In the genomic region with DNA sequence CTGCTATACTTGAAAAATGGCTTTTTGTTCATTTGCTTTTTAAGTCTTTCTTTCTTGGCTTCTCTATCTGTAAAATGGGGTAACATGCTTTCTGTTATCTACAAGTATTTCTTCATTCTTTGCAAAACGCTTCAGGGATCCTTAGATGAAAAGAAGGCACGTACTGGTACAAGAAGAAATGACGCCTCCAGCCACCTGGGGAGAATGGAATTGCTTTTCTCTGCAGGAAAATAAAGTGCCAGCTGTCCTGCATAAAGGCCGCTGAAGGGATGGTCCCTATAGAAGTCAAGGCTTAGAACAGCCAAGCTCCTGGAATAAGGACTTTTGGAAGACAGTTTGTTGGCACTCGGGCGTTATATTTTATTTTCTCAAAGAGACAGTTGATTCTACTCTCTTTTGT, we compare ENCODE assay signal across 23 cellular contexts.
"Had no signal": no experiment of that assay in that cellular context is flagged by ENCODE, and none has a peak within 500 bp of the region (broad histone marks: within the 10 kb centered on the region; RNA-seq: fewer than 3 reads in every experiment).

No MANE protein-coding gene starts in this region.

- H3K4me1 ChIP-seq: suprapubic skin had no signal

- H3K36me3 Mint-ChIP-seq: immature natural killer cell had no signal

- H3K4me3 Mint-ChIP-seq: activated naive CD8-positive, alpha-beta T cell treated with anti-CD3 and anti-CD28 coated beads, Interleukin-2, amount 50 U/mL, for 24 hours; activated T-cell treated with anti-CD3 and anti-CD28 coated beads, Interleukin-2, amount 50 U/mL, for 72 hours; dendritic cell treated with granulocyte-macrophage colony-stimulating factor and Interleukin-4, amounts not matched to agents 40 ng/mL and 50 ng/mL, for 4 days; immature natural killer cell; naive thymus-derived CD4-positive, alpha-beta T cell; neural crest cell; stimulated activated naive CD8-positive, alpha-beta T cell treated with anti-CD3 and anti-CD28 coated beads, Interleukin-15, amount 100 ng/mL, for 72 hours had no signal

- H3K36me3 ChIP-seq: cardiac muscle cell, right lobe of liver, suprapubic skin, tibial nerve had no signal

- H3K4me3 ChIP-seq: cardiac muscle cell, lung, right lobe of liver, skin epidermis, suprapubic skin, tibial nerve had no signal

- ATAC-seq: activated naive CD8-positive, alpha-beta T cell treated with anti-CD3 and anti-CD28 coated beads, Interleukin-2, amount 50 U/mL, for 24 hours; activated T-cell treated with anti-CD3 and anti-CD28 coated beads, Interleukin-2, amount 50 U/mL, for 72 hours; left lobe of liver; naive thymus-derived CD4-positive, alpha-beta T cell; right lobe of liver; stimulated activated naive CD8-positive, alpha-beta T cell treated with anti-CD3 and anti-CD28 coated beads, Interleukin-15, amount 100 ng/mL, for 72 hours had no signal

- H3K27ac Mint-ChIP-seq: activated naive CD8-positive, alpha-beta T cell treated with anti-CD3 and anti-CD28 coated beads, Interleukin-2, amount 50 U/mL, for 24 hours; activated T-cell treated with anti-CD3 and anti-CD28 coated beads, Interleukin-2, amount 50 U/mL, for 72 hours; dendritic cell treated with granulocyte-macrophage colony-stimulating factor and Interleukin-4, amounts not matched to agents 40 ng/mL and 50 ng/mL, for 4 days; immature natural killer cell; naive thymus-derived CD4-positive, alpha-beta T cell; stimulated activated naive CD8-positive, alpha-beta T cell treated with anti-CD3 and anti-CD28 coated beads, Interleukin-15, amount 100 ng/mL, for 72 hours had no signal

- H3K27me3 Mint-ChIP-seq: activated naive CD8-positive, alpha-beta T cell treated with anti-CD3 and anti-CD28 coated beads, Interleukin-2, amount 50 U/mL, for 24 hours; dendritic cell treated with granulocyte-macrophage colony-stimulating factor and Interleukin-4, amounts not matched to agents 40 ng/mL and 50 ng/mL, for 4 days; stimulated activated naive CD8-positive, alpha-beta T cell treated with anti-CD3 and anti-CD28 coated beads, Interleukin-15, amount 100 ng/mL, for 72 hours had no signal

- H3K9me3 Mint-ChIP-seq: activated naive CD8-positive, alpha-beta T cell treated with anti-CD3 and anti-CD28 coated beads, Interleukin-2, amount 50 U/mL, for 24 hours; activated T-cell treated with anti-CD3 and anti-CD28 coated beads, Interleukin-2, amount 50 U/mL, for 72 hours; dendritic cell treated with granulocyte-macrophage colony-stimulating factor and Interleukin-4, amounts not matched to agents 40 ng/mL and 50 ng/mL, for 4 days; immature natural killer cell; neural crest cell; stimulated activated naive CD8-positive, alpha-beta T cell treated with anti-CD3 and anti-CD28 coated beads, Interleukin-15, amount 100 ng/mL, for 72 hours had no signal

- DNase-seq: activated CD4-positive, alpha-beta T cell treated with anti-CD3 and anti-CD28 coated beads for 4 hours; activated CD4-positive, alpha-beta T cell treated with anti-CD3 and anti-CD28 coated beads, Interleukin-2, amount 50 U/mL, for 48 hours; activated CD4-positive, CD25-positive, alpha-beta regulatory T cell; activated gamma-delta T cell; activated naive CD4-positive, alpha-beta T cell treated with anti-CD3 and anti-CD28 coated beads, Interleukin-2, amount 50 U/mL, for 16 hours; activated naive CD8-positive, alpha-beta T cell treated with anti-CD3 and anti-CD28 coated beads, Interleukin-2, amount 50 U/mL, for 24 hours; activated T-cell treated with anti-CD3 and anti-CD28 coated beads, Interleukin-2, amount 50 U/mL, for 72 hours; effector CD4-positive, alpha-beta T cell; foreskin melanocyte; immature natural killer cell; naive thymus-derived CD4-positive, alpha-beta T cell; posterior cingulate gyrus; right lobe of liver; stimulated activated CD4-positive, alpha-beta T cell treated with anti-CD3 and anti-CD28 coated beads, Interleukin-1b, Interleukin-23, amount 100 ng/mL, for 48 hours; stimulated activated naive CD8-positive, alpha-beta T cell treated with anti-CD3 and anti-CD28 coated beads, Interleukin-15, amount 100 ng/mL, for 72 hours had no signal

- H3K27me3 ChIP-seq: cardiac muscle cell, right lobe of liver, suprapubic skin, tibial nerve had no signal

- H3K4me1 Mint-ChIP-seq: activated naive CD8-positive, alpha-beta T cell treated with anti-CD3 and anti-CD28 coated beads, Interleukin-2, amount 50 U/mL, for 24 hours; immature natural killer cell; neural crest cell; stimulated activated naive CD8-positive, alpha-beta T cell treated with anti-CD3 and anti-CD28 coated beads, Interleukin-15, amount 100 ng/mL, for 72 hours had no signal

- H3K27ac ChIP-seq: cardiac muscle cell, right lobe of liver, skin epidermis, suprapubic skin, tibial nerve had no signal
